16 cellular contexts compared by ENCODE assay signal in genomic region chr11:122167100-122167499, GRCh38. TPM values are rescaled to one million over a fixed set of nuclear protein-coding genes. Genes with fewer than 3 reads are reported as not detected.
DNase-seq lines count a peak whose midpoint lies in the region; ATAC-seq, FAIRE-seq and TF ChIP-seq lines count a peak whose summit lies in the region.
"Had no signal": no experiment of that assay in that cellular context is flagged by ENCODE, and none has a peak within 500 bp of the region (broad histone marks: within the 10 kb centered on the region; RNA-seq: fewer than 3 reads in every experiment).

No MANE protein-coding gene starts in this region.

- H2BK20ac ChIP-seq in IMR-90 (ENCODE audit: low read depth, low read length), result no peak overlapping the region

- DNase-seq in A549 (ENCODE audit: low read depth in 1 of 2, low spot score in 1 of 2) (no peak), IMR-90 (peak; percentile 85), bronchial epithelial cell (ENCODE audit: low read depth) (peak; percentile 99), keratinocyte (ENCODE audit: low read depth, low spot score) (peak; percentile 76), colonic mucosa (no peak), Peyer's patch (no peak), thyroid gland (no peak), mesothelial cell of epicardium (ENCODE audit: low spot score in 2 of 2, unreplicated experiment in 2 of 2) (no peak)
- DNase-seq: 8988T; left ventricle myocardium inferior; NCI-H1694; stimulated activated CD4-positive, alpha-beta T cell treated with anti-CD3 and anti-CD28 coated beads, Interleukin-12 subunit alpha, Interleukin-12 subunit beta, amount 100 ng/mL, for 4 hours had no signal

- peaks cover 14% of the 10 kb centered on the region for H3K4me1 Mint-ChIP-seq in mesothelial cell of epicardium
- H3K4me1 Mint-ChIP-seq: activated naive CD4-positive, alpha-beta T cell treated with anti-CD3 and anti-CD28 coated beads, Interleukin-2, amount 50 U/mL, for 24 hours had no signal

- CTCF ChIA-PET in A549 (lab: Yijun Ruan, JAX), result interaction anchor here (1.0 to 1.9 kb wide), 2 partner anchors 22 to 36 kb away, joined by 3 to 7 read pairs; no protein-coding TSS in a partner anchor
- CTCF ChIA-PET in IMR-90 (lab: Yijun Ruan, JAX), result no interaction called here

- WGBS in A549 (ENCODE audit: missing lambda C conversion rate), result 56% methylated on average over 3 of the region's 3 CpGs
- WGBS in IMR-90 (ENCODE audit: extremely low coverage in 2 of 2, insufficient read length in 1 of 2), 2 experiments, result no CpG with 5 or more reads among the region's 3 CpGs
- 78 to 94% methylated on average over 3 of the region's 3 CpGs for WGBS in thyroid gland, 2 donors

- ATAC-seq in A549 (no peak), IMR-90 (ENCODE audit: low read depth) (peak; percentile 10)
- ATAC-seq: K562 had no signal

- peak overlapping the region; percentile 4; the same call in 1 of the 2 replicates for H3K23ac ChIP-seq in IMR-90 (ENCODE audit: low read depth, low read length)

- H2BK5ac ChIP-seq in IMR-90 (ENCODE audit: low read depth, low read length, poor library complexity, severe bottlenecking), result peak overlapping the region; percentile 79

- TF ChIP-seq POLR2A in A549 (IDR thresholded peaks at IDR 0.05; ENCODE audit: low read length), result no peak
- TF ChIP-seq POLR2A in IMR-90 (IDR thresholded peaks at IDR 0.05; ENCODE audit: low read depth, low read length), result no peak
- TF ChIP-seq POLR2A in Peyer's patch (IDR thresholded peaks at IDR 0.05), result no peak
- TF ChIP-seq POLR2A in thyroid gland (IDR thresholded peaks at IDR 0.05), result no peak

- no peak overlapping the region for H3K4me3 Mint-ChIP-seq in mesothelial cell of epicardium
- H3K4me3 Mint-ChIP-seq: activated naive CD4-positive, alpha-beta T cell treated with anti-CD3 and anti-CD28 coated beads, Interleukin-2, amount 50 U/mL, for 24 hours; neural progenitor cell had no signal

- H2BK15ac ChIP-seq in IMR-90 (ENCODE audit: low read depth, low read length), result no peak overlapping the region

- H2AK5ac ChIP-seq in IMR-90 (ENCODE audit: low read depth, low read length), result no peak overlapping the region

- TF ChIP-seq CTCF in A549 (IDR thresholded peaks at IDR 0.05), result no peak
- TF ChIP-seq CTCF in IMR-90 (conservative IDR thresholded peaks at IDR 0.05; ENCODE audit: low read depth, low read length), result no peak
- TF ChIP-seq CTCF in bronchial epithelial cell (IDR thresholded peaks at IDR 0.05; ENCODE audit: insufficient read depth, low read length, severe bottlenecking), result no peak
- no peak for TF ChIP-seq CTCF in keratinocyte (optimal IDR thresholded peaks at IDR 0.05 in 1 of 3, IDR thresholded peaks at IDR 0.05 in 1 of 3, conservative IDR thresholded peaks at IDR 0.05 in 1 of 3; ENCODE audit: extremely low read depth in 1 of 3, insufficient read depth in 2 of 3, low read length in 3 of 3)
- TF ChIP-seq CTCF in colonic mucosa (IDR thresholded peaks at IDR 0.05), result no peak
- no peak for TF ChIP-seq CTCF in Peyer's patch (IDR thresholded peaks at IDR 0.05)
- TF ChIP-seq CTCF in thyroid gland (IDR thresholded peaks at IDR 0.05), result no peak
- no peak for TF ChIP-seq CTCF in mesothelial cell of epicardium (IDR thresholded peaks at IDR 0.05; ENCODE audit: unreplicated experiment)

- no peaks in the 10 kb centered on the region for H3K9me3 ChIP-seq in A549
- no peaks in the 10 kb centered on the region for H3K9me3 ChIP-seq in IMR-90 (ENCODE audit: control insufficient read depth, insufficient read depth, low read length)
- no peaks in the 10 kb centered on the region for H3K9me3 ChIP-seq in keratinocyte (ENCODE audit: control insufficient read depth, low read depth, low read length)
- no peaks in the 10 kb centered on the region for H3K9me3 ChIP-seq in colonic mucosa
- no peaks in the 10 kb centered on the region for H3K9me3 ChIP-seq in Peyer's patch
- H3K9me3 ChIP-seq in thyroid gland, result no peaks in the 10 kb centered on the region
- H3K9me3 ChIP-seq: left ventricle myocardium inferior had no signal

- H3K27ac ChIP-seq in A549 (peak overlapping the region in 1 of 2 experiments; percentile 64; a peak in 3 of 6 replicates), IMR-90 (ENCODE audit: insufficient read depth, low read length) (peak overlapping the region; percentile 48; the same call in 1 of the 2 replicates), keratinocyte (ENCODE audit: control insufficient read depth, insufficient read depth, low read length) (peak overlapping the region; percentile 89), colonic mucosa (no peak overlapping the region), Peyer's patch (no peak overlapping the region), thyroid gland (no peak overlapping the region)
- H3K27ac ChIP-seq: left ventricle myocardium inferior, neural progenitor cell had no signal

- POLR2A ChIA-PET in A549 (lab: Yijun Ruan, JAX), result no interaction called here
- POLR2A ChIA-PET in IMR-90 (lab: Charles Lee; ENCODE audit: unreplicated experiment), result no interaction called here

- TF ChIP-seq RAD21 in A549 (conservative IDR thresholded peaks at IDR 0.05 in 1 of 2, IDR thresholded peaks at IDR 0.05 in 1 of 2) (no peak), IMR-90 (IDR thresholded peaks at IDR 0.05; ENCODE audit: low read length) (no peak)

- H3K4me3 ChIP-seq in A549 (no peak overlapping the region), IMR-90 (ENCODE audit: insufficient read depth, low read depth, low read length) (no peak overlapping the region), bronchial epithelial cell (ENCODE audit: low read depth, low read length) (no peak overlapping the region), keratinocyte (ENCODE audit: control insufficient read depth in 2 of 3, extremely low read depth in 1 of 3, insufficient read depth in 2 of 3, low read depth in 1 of 3, low read length in 3 of 3) (peak overlapping the region in 1 of 3 experiments; percentile 12), colonic mucosa (no peak overlapping the region), Peyer's patch (no peak overlapping the region), thyroid gland (replicated peaks in 1 of 3) (no peak overlapping the region)
- H3K4me3 ChIP-seq: K562, left ventricle myocardium inferior, neural progenitor cell had no signal

- dilution Hi-C loops in IMR-90 (cut with HindIII; ENCODE audit: low sequenced_read_pairs, unreplicated experiment), result no loop called here
- dilution Hi-C loops in keratinocyte (cut with MboI; ENCODE audit: extremely low pct_ligation_motif_present, low sequenced_read_pairs), result no loop called here

- no peak overlapping the region for H3K4ac ChIP-seq in IMR-90 (ENCODE audit: low read depth, low read length)

- no peaks in the 10 kb centered on the region for H3K27me3 ChIP-seq in IMR-90 (ENCODE audit: control insufficient read depth, insufficient read depth, low read length)
- H3K27me3 ChIP-seq in bronchial epithelial cell (ENCODE audit: control insufficient read depth, insufficient read depth, low read length), result no peaks in the 10 kb centered on the region
- no peaks in the 10 kb centered on the region for H3K27me3 ChIP-seq in keratinocyte (ENCODE audit: control insufficient read depth, extremely low read depth, insufficient read depth, low read length)
- no peaks in the 10 kb centered on the region for H3K27me3 ChIP-seq in colonic mucosa
- no peaks in the 10 kb centered on the region for H3K27me3 ChIP-seq in Peyer's patch
- H3K27me3 ChIP-seq in thyroid gland, result no peaks in the 10 kb centered on the region
- H3K27me3 ChIP-seq: neural progenitor cell had no signal

- H3K79me1 ChIP-seq in IMR-90 (ENCODE audit: low read depth in 1 of 2, low read length in 2 of 2), result peaks cover 0 to 20% of the 10 kb centered on the region in 2 experiments; a peak in 1 of 4 replicates

- in situ Hi-C loops in IMR-90 (cut with MboI; ENCODE audit: low sequenced_read_pairs), result no loop called here

- H2AK9ac ChIP-seq in IMR-90 (replicated peaks; ENCODE audit: low read depth, low read length, poor library complexity), result no peak overlapping the region

- intact Hi-C loops in IMR-90 (cut with micrococcal nuclease), result loop anchor here (5.0 kb wide), 1 partner anchor 35 kb away; no protein-coding TSS in a partner anchor
- intact Hi-C loops in colonic mucosa (cut with DNase I), result no loop called here
- intact Hi-C loops in thyroid gland (cut with DNase I), result no loop called here

- H3K14ac ChIP-seq in IMR-90 (replicated peaks; ENCODE audit: low read depth, low read length), result no peak overlapping the region

- H4K5ac ChIP-seq in IMR-90 (ENCODE audit: low read depth, low read length), result no peak overlapping the region

- H2BK120ac ChIP-seq in IMR-90 (ENCODE audit: low read depth, low read length), result no peak overlapping the region

- H4K20me1 ChIP-seq in IMR-90 (ENCODE audit: insufficient read depth, low read length), result peaks cover 68% of the 10 kb centered on the region
- no peaks in the 10 kb centered on the region for H4K20me1 ChIP-seq in keratinocyte (ENCODE audit: control insufficient read depth, extremely low read depth, insufficient read depth, low read length)

- no peaks in the 10 kb centered on the region for H3K9me3 Mint-ChIP-seq in mesothelial cell of epicardium
- H3K9me3 Mint-ChIP-seq: neural progenitor cell had no signal

- H3K36me3 ChIP-seq in IMR-90 (ENCODE audit: control insufficient read depth, insufficient read depth, low read length) (peaks cover 36% of the 10 kb centered on the region), bronchial epithelial cell (ENCODE audit: control insufficient read depth, insufficient read depth, low read length) (no peaks in the 10 kb centered on the region), keratinocyte (ENCODE audit: control insufficient read depth in 2 of 2, extremely low read depth in 1 of 2, insufficient read depth in 2 of 2, low read length in 2 of 2) (peaks cover 0 to 14% of the 10 kb centered on the region in 2 experiments), colonic mucosa (no peaks in the 10 kb centered on the region), Peyer's patch (no peaks in the 10 kb centered on the region), thyroid gland (no peaks in the 10 kb centered on the region)
- H3K36me3 ChIP-seq: left ventricle myocardium inferior, neural progenitor cell had no signal

- no peak for TF ChIP-seq EP300 in A549 (IDR thresholded peaks at IDR 0.05)

- no peak overlapping the region for H4K91ac ChIP-seq in IMR-90 (ENCODE audit: insufficient read depth, low read depth, low read length)

- FAIRE-seq in A549 (lab: Jason Lieb, UNC) (no peak), bronchial epithelial cell (lab: Jason Lieb, UNC) (no peak), keratinocyte (lab: Jason Lieb, UNC) (peak; percentile 85)
- FAIRE-seq: K562 had no signal

- H3K9me1 ChIP-seq in IMR-90 (ENCODE audit: insufficient read depth, low read length), result peaks cover 16% of the 10 kb centered on the region
- H3K9me1 ChIP-seq in keratinocyte (ENCODE audit: control insufficient read depth, extremely low read depth, insufficient read depth, low read length), result no peaks in the 10 kb centered on the region

- H3K27ac Mint-ChIP-seq in mesothelial cell of epicardium, result no peak overlapping the region
- H3K27ac Mint-ChIP-seq: activated naive CD4-positive, alpha-beta T cell treated with anti-CD3 and anti-CD28 coated beads, Interleukin-2, amount 50 U/mL, for 24 hours; neural progenitor cell had no signal

- H3K4me1 ChIP-seq in A549 (peaks cover 73% of the 10 kb centered on the region), IMR-90 (ENCODE audit: control insufficient read depth, insufficient read depth, low read length) (peaks cover 35% of the 10 kb centered on the region), keratinocyte (ENCODE audit: control insufficient read depth, extremely low read depth, insufficient read depth, low read length) (peaks cover 75% of the 10 kb centered on the region), colonic mucosa (no peaks in the 10 kb centered on the region), Peyer's patch (no peaks in the 10 kb centered on the region), thyroid gland (peaks cover 15 to 53% of the 10 kb centered on the region in 2 donors)
- H3K4me1 ChIP-seq: left ventricle myocardium inferior had no signal

- H3K18ac ChIP-seq in IMR-90 (ENCODE audit: low read depth, low read length), result no peak overlapping the region

- peak overlapping the region; percentile 6; the same call in 1 of the 3 replicates for H3K4me2 ChIP-seq in A549
- H3K4me2 ChIP-seq in IMR-90 (ENCODE audit: low read depth, low read length), result peak overlapping the region; percentile 70; the same call in 1 of the 2 replicates
- peak overlapping the region; percentile 61 for H3K4me2 ChIP-seq in keratinocyte (ENCODE audit: control insufficient read depth, extremely low read depth, insufficient read depth, low read depth, low read length)
- H3K4me2 ChIP-seq: neural progenitor cell had no signal

- H4K8ac ChIP-seq in IMR-90 (ENCODE audit: low read depth in 2 of 2, low read length in 2 of 2), result no peak overlapping the region

- peaks cover 69% of the 10 kb centered on the region for H3K79me2 ChIP-seq in keratinocyte (ENCODE audit: control insufficient read depth, insufficient read depth, low read length)

- H3K27me3 Mint-ChIP-seq in mesothelial cell of epicardium (ENCODE audit: low read depth), result no peaks in the 10 kb centered on the region

- H2AFZ ChIP-seq in IMR-90 (replicated peaks; ENCODE audit: low read length, poor library complexity) (no peak overlapping the region), keratinocyte (ENCODE audit: control insufficient read depth, low read length) (no peak overlapping the region)
- H2AFZ ChIP-seq: neural progenitor cell had no signal

- H3K9ac ChIP-seq in IMR-90 (ENCODE audit: low read depth, low read length) (no peak overlapping the region), keratinocyte (ENCODE audit: control insufficient read depth, extremely low read depth, insufficient read depth, low read length) (peak overlapping the region; percentile 51), colonic mucosa (ENCODE audit: low read depth in 2 of 2, low read length in 2 of 2) (no peak overlapping the region)
- H3K9ac ChIP-seq: neural progenitor cell had no signal

- BruUV-seq in IMR-90 (replicated peaks; lab: Mats Ljungman, UMichigan), result no TSS peak

- peaks cover 4% of the 10 kb centered on the region for H3K36me3 Mint-ChIP-seq in mesothelial cell of epicardium
- H3K36me3 Mint-ChIP-seq: activated naive CD4-positive, alpha-beta T cell treated with anti-CD3 and anti-CD28 coated beads, Interleukin-2, amount 50 U/mL, for 24 hours had no signal

- H3K56ac ChIP-seq in IMR-90 (ENCODE audit: extremely low read depth, insufficient read depth, low read length), result no peak overlapping the region

RNA-seq across cellular contexts. Expression of gene BLID, which starts 51.1 kb away (rescaled TPM):
- polyA plus RNA-seq in A549 (2011; rRNA removed), result 0.14 and 0.26 TPM in 2 replicates
- polyA plus RNA-seq in A549 (2012; cell fraction: cytosol; rRNA removed), result not detected in 2 replicates
- not detected in 2 replicates for polyA plus RNA-seq in A549 (2012; cell fraction: nucleus; rRNA removed)
- not detected in 3 replicates for polyA plus RNA-seq in A549 (2017; fragmentation: RNase III; extraction: RNeasy Plus Mini Kit Qiagen cat#74134 plus additional on column Dnase treatment)
- 1.3 and 4.1 TPM in 2 replicates for polyA minus RNA-seq in A549 (2011; rRNA and poly(A)+ RNA removed)
- 25.8 and 30.8 TPM in 2 replicates for total RNA-seq in IMR-90 (2012; rRNA removed)
- polyA plus RNA-seq in IMR-90 (2012; rRNA removed), result 0.13 and 0.24 TPM in 2 replicates
- not detected in 2 replicates for polyA plus RNA-seq in IMR-90 (2012; cell fraction: cytosol; rRNA removed)
- polyA plus RNA-seq in IMR-90 (2012; cell fraction: nucleus; rRNA removed; ENCODE audit: low replicate concordance), result 0.24 and 2.9 TPM in 2 replicates
- not detected in 2 replicates for total RNA-seq in bronchial epithelial cell
- 0.18 TPM in 1 of 3 replicates, not detected in the others for polyA plus RNA-seq in keratinocyte
- polyA plus RNA-seq in keratinocyte (2011; ENCODE audit: low read depth), result not detected
- polyA plus RNA-seq in keratinocyte (2011; cell fraction: cytosol; rRNA removed), result not detected in 2 replicates
- polyA plus RNA-seq in keratinocyte (2011; cell fraction: nucleus; rRNA removed), result 0.49 and 0.75 TPM in 2 replicates
- polyA plus RNA-seq in keratinocyte (2012; ENCODE audit: low replicate concordance), result not detected in 2 replicates
- 2.0 to 11.3 TPM in 2 of 3 replicates, not detected in the other for polyA minus RNA-seq in keratinocyte
- polyA minus RNA-seq in keratinocyte (2011; cell fraction: cytosol; rRNA and poly(A)+ RNA removed), result not detected
- polyA minus RNA-seq in keratinocyte (2011; cell fraction: nucleus; rRNA and poly(A)+ RNA removed), result 5.9 and 9.7 TPM in 2 replicates
- total RNA-seq in colonic mucosa, result not detected
- total RNA-seq in Peyer's patch, result not detected
- total RNA-seq in thyroid gland, result 10 to 100 TPM in 1 of 4 donors, 1 to 10 TPM in 3; 4.8 to 11.5 (median 7.4) TPM
- total RNA-seq in mesothelial cell of epicardium, result 1.0 to 1.4 TPM (median 1.2 TPM) in 3 replicates
- total RNA-seq: K562 had no signal
- polyA plus RNA-seq: K562, thymus had no signal

Comparison
In these comparisons a context has a peak if more than half of its experiments do, and no peak if none do; other contexts are left out.
1. DNase-seq: peak in IMR-90 (single experiment), bronchial epithelial cell (single experiment) and keratinocyte (single experiment); none in A549 (0 of 2), colonic mucosa (single experiment), Peyer's patch (0 of 3), thyroid gland (0 of 2) and mesothelial cell of epicardium (0 of 2).
2. H3K27ac ChIP-seq: peak in IMR-90 (single experiment) and keratinocyte (single experiment); none in colonic mucosa (single experiment), Peyer's patch (0 of 4) and thyroid gland (0 of 3).
3. H3K4me2 ChIP-seq: peak in every context shown above with its lines; median percentile 70 in IMR-90; 61 in keratinocyte; 6 in A549.